Comparison of ENCODE assay signal across 23 cellular contexts in the genomic region with DNA sequence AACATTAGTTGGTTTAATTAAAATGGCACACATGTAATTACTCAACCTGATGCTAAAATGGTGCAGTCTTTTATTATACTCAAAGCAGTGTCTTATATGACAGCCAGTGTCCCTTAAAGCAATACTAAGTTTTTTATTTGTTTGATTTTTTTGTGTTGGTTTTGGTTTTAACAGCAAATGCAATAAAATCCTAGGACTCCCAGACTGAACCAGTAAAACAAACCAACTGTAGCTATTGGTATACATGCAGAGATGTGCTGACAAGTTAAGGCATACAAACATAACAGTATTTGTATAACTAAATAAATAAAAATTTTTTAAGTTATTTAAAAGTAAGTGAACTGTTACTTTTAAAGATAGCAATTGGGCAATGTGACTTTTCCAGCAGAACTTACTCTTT.
DNase-seq lines count a peak whose midpoint lies in the region; ATAC-seq, FAIRE-seq and TF ChIP-seq lines count a peak whose summit lies in the region.
"Had no signal": no experiment of that assay in that cellular context is flagged by ENCODE, and none has a peak within 500 bp of the region (broad histone marks: within the 10 kb centered on the region; RNA-seq: fewer than 3 reads in every experiment).

No MANE protein-coding gene starts in this region.

- intact Hi-C loops in PC-3 (cut with micrococcal nuclease), result no loop called here
- intact Hi-C loops in thyroid gland (cut with DNase I), result no loop called here

- H3K27ac ChIP-seq in 22Rv1, result peak overlapping the region; percentile 65
- H3K27ac ChIP-seq in PC-3 (ENCODE audit: low read length), result no peak overlapping the region
- H3K27ac ChIP-seq in thyroid gland, result no peak overlapping the region
- H3K27ac ChIP-seq: BLaER1 had no signal

- peak; percentile 4 for DNase-seq in NCI-H1105 (lab: John Stamatoyannopoulos, UW)
- no peak for DNase-seq in NCI-H1105 treated with DMSO at 0.1 percent for 48 hours (lab: John Stamatoyannopoulos, UW)
- no peak for DNase-seq in PC-3
- no peak for DNase-seq in NCI-H146 treated with DMSO at 0.1 percent for 48 hours (lab: John Stamatoyannopoulos, UW; ENCODE audit: unreplicated experiment)
- DNase-seq in thyroid gland, result no peak
- no peak for DNase-seq in HT-29 (ENCODE audit: low spot score)
- DNase-seq: 8988T; ACHN; BE2C; C1 segment of cervical spinal cord; Caco-2; Calu3; CD4-positive, alpha-beta T cell; CD8-positive, alpha-beta T cell; GDM1 had no signal

- TF ChIP-seq CTCF in 22Rv1 (IDR thresholded peaks at IDR 0.05) (no peak), PC-3 (conservative IDR thresholded peaks at IDR 0.05; ENCODE audit: low read depth, low read length) (no peak), thyroid gland (IDR thresholded peaks at IDR 0.05) (no peak)

- H2AFZ ChIP-seq in PC-3 (ENCODE audit: low read length), result no peak overlapping the region

- no peak overlapping the region for H3K4me3 ChIP-seq in PC-3 (ENCODE audit: low read length)
- no peak overlapping the region for H3K4me3 ChIP-seq in thyroid gland (replicated peaks in 1 of 3)
- H3K4me3 ChIP-seq: BLaER1, GM12878 had no signal

- peak; percentile 31 for FAIRE-seq in G401.6 (lab: Jason Lieb, UNC)
- FAIRE-seq: A204.1, D721Med, GM12878, GM12892, GM18507 had no signal

- TF ChIP-seq POLR2A in thyroid gland (IDR thresholded peaks at IDR 0.05), result no peak

- H3K4me2 ChIP-seq in PC-3 (ENCODE audit: low read length), result no peak overlapping the region
- H3K4me2 ChIP-seq: BLaER1 had no signal

- no peaks in the 10 kb centered on the region for H3K79me2 ChIP-seq in PC-3 (ENCODE audit: low read length)

- H3K36me3 ChIP-seq in PC-3 (ENCODE audit: low read depth, low read length) (no peaks in the 10 kb centered on the region), thyroid gland (no peaks in the 10 kb centered on the region)
- H3K36me3 ChIP-seq: BE2C, BLaER1 had no signal

- H3F3A ChIP-seq in PC-3 (ENCODE audit: low read length, unreplicated experiment), result no peaks in the 10 kb centered on the region

- BruUV-seq in PC-3 (replicated peaks; lab: Mats Ljungman, UMichigan), result no TSS peak

- POLR2A ChIA-PET in PC-3 (lab: Charles Lee; ENCODE audit: unreplicated experiment), result interaction anchor here (0.5 kb wide), 1 partner anchor 385 kb away, joined by 6 read pairs; no protein-coding TSS in a partner anchor

- no peak overlapping the region for H3K9ac ChIP-seq in PC-3 (ENCODE audit: low read length)
- H3K9ac ChIP-seq: BLaER1 had no signal

- CTCF ChIA-PET in PC-3 (lab: Charles Lee), result no interaction called here

- H4K20me1 ChIP-seq in PC-3 (ENCODE audit: low read length), result no peaks in the 10 kb centered on the region
- H4K20me1 ChIP-seq: BLaER1 had no signal

- no peaks in the 10 kb centered on the region for H3K9me2 ChIP-seq in PC-3 (replicated peaks; ENCODE audit: low read length)

- peak; percentile 58 for ATAC-seq in PC-3
- ATAC-seq: CD8-positive, alpha-beta T cell; GM12878 had no signal

- H3K27me3 ChIP-seq in PC-3 (ENCODE audit: low read length), result no peaks in the 10 kb centered on the region
- no peaks in the 10 kb centered on the region for H3K27me3 ChIP-seq in thyroid gland
- H3K27me3 ChIP-seq: BE2C, BLaER1 had no signal

- H3K9me3 ChIP-seq in PC-3 (ENCODE audit: low read length) (no peaks in the 10 kb centered on the region), thyroid gland (no peaks in the 10 kb centered on the region)
- H3K9me3 ChIP-seq: BE2C, Caco-2 had no signal

- H3K4me1 ChIP-seq in PC-3 (ENCODE audit: insufficient read depth, low read length), result peaks cover 7% of the 10 kb centered on the region
- H3K4me1 ChIP-seq in thyroid gland, result peaks cover 9 to 10% of the 10 kb centered on the region in 2 donors
- H3K4me1 ChIP-seq: BE2C, BLaER1 had no signal
